9 cellular contexts compared by ENCODE assay signal in genomic region chrX:14027031-14027430, GRCh38. TPM values are rescaled to one million over a fixed set of nuclear protein-coding genes. Genes with fewer than 3 reads are reported as not detected.
DNase-seq lines count a peak whose midpoint lies in the region; ATAC-seq and TF ChIP-seq lines count a peak whose summit lies in the region.
"Had no signal": no experiment of that assay in that cellular context is flagged by ENCODE, and none has a peak within 500 bp of the region (broad histone marks: within the 10 kb centered on the region; RNA-seq: fewer than 3 reads in every experiment).

No MANE protein-coding gene starts in this region.

- H3K9me2 ChIP-seq in Karpas-422 (replicated peaks; ENCODE audit: insufficient read depth, low read length) = no peaks in the 10 kb centered on the region

- intact Hi-C loops in stomach (cut with DNase I; ENCODE audit: low total_unique reads) = no loop called here

- no peaks in the 10 kb centered on the region for H3K9me3 Mint-ChIP-seq in activated naive CD4-positive, alpha-beta T cell treated with anti-CD3 and anti-CD28 coated beads, Interleukin-2, amount 50 U/mL, for 72 hours

- no peak overlapping the region for H3K27ac ChIP-seq in BLaER1 treated with 17β-estradiol and CSF1 and Interleukin-3, amounts not matched to agents 10 nM and 100 nM
- H3K27ac ChIP-seq in Karpas-422 (ENCODE audit: low read length) (peak overlapping the region; percentile 60), iPS-20b (ENCODE audit: low read length) (no peak overlapping the region), stomach (peak overlapping the region in 1 of 5 donors; percentile 10)

- H3K4me3 ChIP-seq in BLaER1 treated with 17β-estradiol and CSF1 and Interleukin-3, amounts not matched to agents 10 nM and 100 nM = no peak overlapping the region
- H3K4me3 ChIP-seq in Karpas-422 (ENCODE audit: low read length) (peak overlapping the region; percentile 81; the same call in 1 of the 2 replicates), iPS-20b (ENCODE audit: low read length) (peak overlapping the region; percentile 23; the same call in 1 of the 2 replicates), stomach (no peak overlapping the region)

- TF ChIP-seq POLR2A in stomach (IDR thresholded peaks at IDR 0.05) = no peak

- no peak for ATAC-seq in activated naive CD4-positive, alpha-beta T cell treated with anti-CD3 and anti-CD28 coated beads, Interleukin-2, amount 50 U/mL, for 72 hours

- H3K9me3 ChIP-seq in BLaER1 treated with 17β-estradiol and CSF1 and Interleukin-3, amounts not matched to agents 10 nM and 100 nM (replicated peaks in 1 of 11) = peaks cover 3 to 14% (median 6%) of the 10 kb centered on the region in 11 experiments; a peak in 20 of 22 replicates
- H3K9me3 ChIP-seq in Karpas-422 (ENCODE audit: low read length) = 0 out of 2 replicates have a peak, but pooled peaks cover 2% of the 10 kb centered on the region
- no peaks in the 10 kb centered on the region for H3K9me3 ChIP-seq in iPS-20b (ENCODE audit: insufficient read depth, low read depth, low read length)
- peaks cover 0 to 4% (median 0%) of the 10 kb centered on the region in 4 donors for H3K9me3 ChIP-seq in stomach

- peaks cover 0 to 5% (median 0%) of the 10 kb centered on the region in 11 experiments; a peak in 1 of 22 replicates for H3K36me3 ChIP-seq in BLaER1 treated with 17β-estradiol and CSF1 and Interleukin-3, amounts not matched to agents 10 nM and 100 nM
- H3K36me3 ChIP-seq in Karpas-422 (ENCODE audit: insufficient read depth, low read length) = peaks cover 12% of the 10 kb centered on the region; the same call in 1 of the 2 replicates
- H3K36me3 ChIP-seq in iPS-20b (ENCODE audit: insufficient read depth, low read depth, low read length) = no peaks in the 10 kb centered on the region
- no peaks in the 10 kb centered on the region for H3K36me3 ChIP-seq in stomach

- peaks cover 0 to 9% (median 0%) of the 10 kb centered on the region in 11 experiments; a peak in 6 of 22 replicates for H4K20me1 ChIP-seq in BLaER1 treated with 17β-estradiol and CSF1 and Interleukin-3, amounts not matched to agents 10 nM and 100 nM
- H4K20me1 ChIP-seq in Karpas-422 (ENCODE audit: insufficient read depth, low read depth, low read length) = no peaks in the 10 kb centered on the region

- peak overlapping the region; percentile 31 to 83 (median 63); a peak in 19 of 22 replicates for H3K4me2 ChIP-seq in BLaER1 treated with 17β-estradiol and CSF1 and Interleukin-3, amounts not matched to agents 10 nM and 100 nM
- peak overlapping the region; percentile 75 for H3K4me2 ChIP-seq in Karpas-422 (ENCODE audit: low read depth, low read length, poor library complexity, severe bottlenecking)

- H3K4me1 ChIP-seq in BLaER1 treated with 17β-estradiol and CSF1 and Interleukin-3, amounts not matched to agents 10 nM and 100 nM = peaks cover 19 to 27% (median 23%) of the 10 kb centered on the region in 10 experiments
- peaks cover 31% of the 10 kb centered on the region for H3K4me1 ChIP-seq in Karpas-422 (ENCODE audit: low read length)
- peaks cover 22% of the 10 kb centered on the region for H3K4me1 ChIP-seq in iPS-20b (ENCODE audit: insufficient read depth, low read length)
- H3K4me1 ChIP-seq in stomach = peaks cover 0 to 38% (median 17%) of the 10 kb centered on the region in 4 donors

- H3K27me3 ChIP-seq in BLaER1 treated with 17β-estradiol and CSF1 and Interleukin-3, amounts not matched to agents 10 nM and 100 nM = peaks cover 97 to 100% (median 100%) of the 10 kb centered on the region in 11 experiments
- H3K27me3 ChIP-seq in Karpas-422 (ENCODE audit: low read length) (no peaks in the 10 kb centered on the region), iPS-20b (ENCODE audit: insufficient read depth, low read length) (no peaks in the 10 kb centered on the region), stomach (peaks cover 0 to 7% (median 0%) of the 10 kb centered on the region in 3 donors)

- 29 to 88% (median 79%) methylated on average over 1 of the region's 1 CpG for WGBS in stomach, 5 donors

- TF ChIP-seq CTCF in stomach (IDR thresholded peaks at IDR 0.05) = no peak
- TF ChIP-seq CTCF in GM10266 (IDR thresholded peaks at IDR 0.05; ENCODE audit: control insufficient read depth, insufficient read depth, low read depth, missing control alignments) = no peak

- H3K9ac ChIP-seq in BLaER1 treated with 17β-estradiol and CSF1 and Interleukin-3, amounts not matched to agents 10 nM and 100 nM = no peak overlapping the region
- H3K9ac ChIP-seq in Karpas-422 (ENCODE audit: low read length) (peak overlapping the region; percentile 15), iPS-20b (ENCODE audit: low read depth, low read length) (no peak overlapping the region; the same call in 1 of the 2 replicates)

- DNase-seq in Karpas-422 (peak; percentile 43), NCI-H524 treated with DMSO at 0.1 percent for 48 hours (lab: John Stamatoyannopoulos, UW) (no peak), stomach (no peak), GM10266 (ENCODE audit: extremely low spot score) (no peak), NCI-H187 (lab: John Stamatoyannopoulos, UW) (no peak)
- DNase-seq in activated naive CD4-positive, alpha-beta T cell treated with anti-CD3 and anti-CD28 coated beads, Interleukin-2, amount 50 U/mL, for 72 hours (ENCODE audit: low spot score in 2 of 2) = no peak
- DNase-seq: retina had no signal

- H3K36me3 Mint-ChIP-seq in activated naive CD4-positive, alpha-beta T cell treated with anti-CD3 and anti-CD28 coated beads, Interleukin-2, amount 50 U/mL, for 72 hours = no peaks in the 10 kb centered on the region

- no peak overlapping the region for H2AFZ ChIP-seq in Karpas-422 (ENCODE audit: low read length)

- no peak for TF ChIP-seq EP300 in stomach (IDR thresholded peaks at IDR 0.05)

- peak overlapping the region; percentile 25 to 55 for H3K27ac Mint-ChIP-seq in activated naive CD4-positive, alpha-beta T cell treated with anti-CD3 and anti-CD28 coated beads, Interleukin-2, amount 50 U/mL, for 72 hours

- H3K79me2 ChIP-seq in Karpas-422 (ENCODE audit: low read length) = peaks cover 77% of the 10 kb centered on the region

RNA-seq across cellular contexts. Expression of gene GEMIN8, which starts 2.7 kb away (rescaled TPM):
- 44.7 and 56.9 TPM in 2 replicates for total RNA-seq in Karpas-422 (2014; rRNA removed; shearing (Covaris generic); ENCODE audit: low replicate concordance)
- total RNA-seq in activated naive CD4-positive, alpha-beta T cell treated with anti-CD3 and anti-CD28 coated beads, Interleukin-2, amount 50 U/mL, for 72 hours = 10 to 100 TPM in 1 of 2 donors, 1 to 10 TPM in 1; 5.5 to 14.7 TPM
- total RNA-seq in stomach = 10 to 100 TPM in 3 of 5 donors, 1 to 10 TPM in 2; 4.3 to 33.5 (median 10.5) TPM
- polyA plus RNA-seq in stomach = 10 to 100 TPM; 13.7 to 18.8 (median 17.3) TPM

Comparison
In these comparisons a context has a peak if more than half of its experiments do, and no peak if none do; other contexts are left out.
1. H3K4me3 ChIP-seq: peak in Karpas-422 (single experiment) and iPS-20b (single experiment); none in BLaER1 treated with 17β-estradiol and CSF1 and Interleukin-3, amounts not matched to agents 10 nM and 100 nM (0 of 10) and stomach (0 of 4).